16 cellular contexts compared by ENCODE assay signal in genomic region chr1:232110281-232111090, GRCh38.
DNase-seq lines count a peak whose midpoint lies in the region; TF ChIP-seq lines count a peak whose summit lies in the region.
"Had no signal": no experiment of that assay in that cellular context is flagged by ENCODE, and none has a peak within 500 bp of the region (broad histone marks: within the 10 kb centered on the region; RNA-seq: fewer than 3 reads in every experiment).

No MANE protein-coding gene starts in this region.

- DNase-seq in AG04450 (ENCODE audit: low read depth, low spot score): peak; percentile 55
- DNase-seq in HS-27A (ENCODE audit: low read depth): peak; percentile 56
- DNase-seq in iris pigment epithelial cell (ENCODE audit: low read depth): peak; percentile 32
- DNase-seq in activated CD4-positive, alpha-beta T cell treated with anti-CD3 and anti-CD28 coated beads, Interleukin-2, amount 10 ng/mL, durations not matched to agents 24 days and 14 days: no peak
- no peak for DNase-seq in dedifferentiated amniotic fluid mesenchymal stem cell (ENCODE audit: extremely low spot score)
- DNase-seq in KBM-7: no peak
- no peak for DNase-seq in posterior vena cava (ENCODE audit: low spot score)
- DNase-seq: activated CD8-positive, alpha-beta memory T cell treated with anti-CD3 and anti-CD28 coated beads, Interleukin-2, amount 10 ng/mL, durations not matched to agents 7 days and 5 days; effector CD8-positive, alpha-beta T cell; hypothalamus; MG63; NCI-H226; PC-9; tibial artery had no signal

- no peaks in the 10 kb centered on the region for H3K36me3 Mint-ChIP-seq in activated CD4-positive, alpha-beta T cell treated with anti-CD3 and anti-CD28 coated beads, Interleukin-2, amount 10 ng/mL, durations not matched to agents 24 days and 14 days (ENCODE audit: low read depth)
- H3K36me3 Mint-ChIP-seq: activated CD8-positive, alpha-beta memory T cell treated with anti-CD3 and anti-CD28 coated beads, Interleukin-2, amount 10 ng/mL, durations not matched to agents 7 days and 5 days had no signal

- H3K4me3 Mint-ChIP-seq in activated CD4-positive, alpha-beta T cell treated with anti-CD3 and anti-CD28 coated beads, Interleukin-2, amount 10 ng/mL, durations not matched to agents 24 days and 14 days: no peak overlapping the region
- H3K4me3 Mint-ChIP-seq: activated CD8-positive, alpha-beta memory T cell treated with anti-CD3 and anti-CD28 coated beads, Interleukin-2, amount 10 ng/mL, durations not matched to agents 7 days and 5 days had no signal

- WGBS in ectodermal cell, 2 experiments: 2% methylated on average over 13 to 14 of the region's 14 CpGs

- H3K27ac ChIP-seq in AG04450 (ENCODE audit: low read depth, low read length) (no peak overlapping the region), ectodermal cell (ENCODE audit: insufficient read depth, low read depth, low read length, poor library complexity, severe bottlenecking) (peak overlapping the region; percentile 76)
- H3K27ac ChIP-seq: PC-9, skin epidermis, tibial artery had no signal

- no peak overlapping the region for H3K27ac Mint-ChIP-seq in activated CD4-positive, alpha-beta T cell treated with anti-CD3 and anti-CD28 coated beads, Interleukin-2, amount 10 ng/mL, durations not matched to agents 24 days and 14 days
- H3K27ac Mint-ChIP-seq: activated CD8-positive, alpha-beta memory T cell treated with anti-CD3 and anti-CD28 coated beads, Interleukin-2, amount 10 ng/mL, durations not matched to agents 7 days and 5 days had no signal

- no peaks in the 10 kb centered on the region for H3K9me3 Mint-ChIP-seq in activated CD4-positive, alpha-beta T cell treated with anti-CD3 and anti-CD28 coated beads, Interleukin-2, amount 10 ng/mL, durations not matched to agents 24 days and 14 days

- POLR2A ChIA-PET in AG04450 (lab: Yijun Ruan, JAX): interaction anchor here (0.7 kb wide), 1 partner anchor 32 kb away, joined by 3 read pairs; no protein-coding TSS in a partner anchor

- H3K4me1 ChIP-seq in ectodermal cell (ENCODE audit: control insufficient read depth, insufficient read depth, low read length): peaks cover 30% of the 10 kb centered on the region

- H3K27me3 ChIP-seq in AG04450 (ENCODE audit: control insufficient read depth, insufficient read depth, low read length) (no peaks in the 10 kb centered on the region), ectodermal cell (ENCODE audit: control insufficient read depth, insufficient read depth, low read length, poor library complexity, severe bottlenecking) (no peaks in the 10 kb centered on the region)
- H3K27me3 ChIP-seq: MG63, tibial artery had no signal

- CTCF ChIA-PET in AG04450 (lab: Charles Lee): no interaction called here

- peaks cover 23% of the 10 kb centered on the region for H3K27me3 Mint-ChIP-seq in activated CD4-positive, alpha-beta T cell treated with anti-CD3 and anti-CD28 coated beads, Interleukin-2, amount 10 ng/mL, durations not matched to agents 24 days and 14 days

- no peaks in the 10 kb centered on the region for H3K9me3 ChIP-seq in AG04450 (ENCODE audit: control insufficient read depth, insufficient read depth, low read length)
- H3K9me3 ChIP-seq in ectodermal cell (ENCODE audit: control insufficient read depth, low read length): no peaks in the 10 kb centered on the region
- H3K9me3 ChIP-seq: MG63, tibial artery had no signal

- no peak overlapping the region for H3K4me3 ChIP-seq in AG04450 (ENCODE audit: low read depth, low read length)
- H3K4me3 ChIP-seq in ectodermal cell (ENCODE audit: insufficient read depth, low read depth, low read length): no peak overlapping the region
- H3K4me3 ChIP-seq: MG63, PC-9, skin epidermis, tibial artery had no signal

- intact Hi-C loops in activated CD4-positive, alpha-beta T cell treated with anti-CD3 and anti-CD28 coated beads, Interleukin-2, amount 10 ng/mL, durations not matched to agents 24 days and 14 days (cut with micrococcal nuclease): no loop called here
- intact Hi-C loops in posterior vena cava (cut with DNase I): no loop called here

- no peaks in the 10 kb centered on the region for H3K36me3 ChIP-seq in ectodermal cell (ENCODE audit: control insufficient read depth, insufficient read depth, low read length)
- H3K36me3 ChIP-seq: MG63, tibial artery had no signal

- TF ChIP-seq CTCF in AG04450 (IDR thresholded peaks at IDR 0.05; ENCODE audit: low read depth, low read length): no peak

- in situ Hi-C loops in KBM-7 (cut with MboI; ENCODE audit: low pct_unique_long_range_greater_than_20kb, low sequenced_read_pairs): no loop called here

- no peaks in the 10 kb centered on the region for H3K4me1 Mint-ChIP-seq in activated CD4-positive, alpha-beta T cell treated with anti-CD3 and anti-CD28 coated beads, Interleukin-2, amount 10 ng/mL, durations not matched to agents 24 days and 14 days
- H3K4me1 Mint-ChIP-seq: activated CD8-positive, alpha-beta memory T cell treated with anti-CD3 and anti-CD28 coated beads, Interleukin-2, amount 10 ng/mL, durations not matched to agents 7 days and 5 days had no signal

Comparison
In these comparisons a context has a peak if more than half of its experiments do, and no peak if none do; other contexts are left out.
1. DNase-seq: peak in AG04450 (single experiment), HS-27A (single experiment) and iris pigment epithelial cell (single experiment); none in activated CD4-positive, alpha-beta T cell treated with anti-CD3 and anti-CD28 coated beads, Interleukin-2, amount 10 ng/mL, durations not matched to agents 24 days and 14 days (single experiment), dedifferentiated amniotic fluid mesenchymal stem cell (single experiment), KBM-7 (single experiment) and posterior vena cava (single experiment).